Comparison of ENCODE assay signal across 2 cellular contexts in the genomic region with DNA sequence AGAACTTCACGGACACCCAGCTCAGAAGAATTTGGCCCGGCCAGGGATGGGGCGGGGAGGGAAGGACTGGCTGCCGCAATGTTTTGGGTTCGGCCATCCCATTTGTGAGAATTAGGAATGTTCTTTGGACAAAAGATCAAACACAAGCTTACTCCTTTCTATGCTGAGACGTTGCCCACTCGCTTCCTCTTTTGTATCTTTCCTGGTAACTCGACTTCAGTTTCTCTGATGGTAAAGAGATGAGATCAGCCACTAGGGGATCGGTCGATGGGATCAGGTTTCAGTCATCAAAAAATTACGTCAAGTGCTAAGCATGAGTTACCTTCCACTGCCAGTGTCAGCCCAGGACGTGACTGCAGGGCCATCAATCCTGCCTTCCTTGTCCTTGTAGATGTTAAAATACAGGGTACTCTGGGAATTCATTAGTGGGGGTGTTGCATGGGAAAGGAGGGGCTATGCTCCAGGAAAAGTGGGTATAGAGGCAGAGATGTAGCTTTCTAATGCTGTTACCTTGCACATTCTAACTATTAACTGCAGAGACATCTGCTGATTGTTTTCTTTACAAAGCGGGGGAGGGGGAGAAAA.
A peak's percentile ranks its signal among the peaks of the same experiment; 100 is the strongest.
TF ChIP-seq lines count a peak whose summit lies in the region.

No MANE protein-coding gene starts in this region.

TF ChIP-seq in K562, 482 proteins besides CTCF, POLR2A, EP300 and RAD21 (continued from another document and continues in another):
- peak; percentile 48 to 64 for TF ChIP-seq AFF1 (IDR thresholded peaks at IDR 0.05; ENCODE audit: low read depth in 1 of 2, partially characterized antibody in 2 of 2)
- no peak for TF ChIP-seq TSC22D4 (tag; IDR thresholded peaks at IDR 0.05)
- 0 out of 4 replicates have a peak, but pooled peaks of 1 of the 2 experiments have one; percentile 42 for TF ChIP-seq NRF1 (conservative IDR thresholded peaks at IDR 0.05 in 1 of 2, IDR thresholded peaks at IDR 0.05 in 1 of 2)
- peak; percentile 76 for TF ChIP-seq SMARCC2 (IDR thresholded peaks at IDR 0.05; ENCODE audit: low read depth)
- peak in 1 of 2 experiments; percentile 52; a peak in 2 of 4 replicates for TF ChIP-seq ZNF318 (IDR thresholded peaks at IDR 0.05; ENCODE audit: borderline replicate concordance in 1 of 2, low read depth in 1 of 2)
- TF ChIP-seq KDM4B (IDR thresholded peaks at IDR 0.05; ENCODE audit: borderline replicate concordance in 2 of 2, low read depth in 1 of 2), result no peak
- TF ChIP-seq TEAD4 (IDR thresholded peaks at IDR 0.05; ENCODE audit: low read length), result peak; percentile 59; the same call in 1 of the 2 replicates
- TF ChIP-seq TEAD4 (CRISPR knock-in tag; IDR thresholded peaks at IDR 0.05; ENCODE audit: borderline replicate concordance), result no peak

TF ChIP-seq in HepG2, 621 proteins besides CTCF, POLR2A, EP300 and RAD21 (continued from another document):
- TF ChIP-seq ZNF770 (CRISPR knock-in tag; IDR thresholded peaks at IDR 0.05) (no peak), MTF1 (CRISPR knock-in tag; IDR thresholded peaks at IDR 0.05) (no peak), SIX1 (CRISPR knock-in tag; IDR thresholded peaks at IDR 0.05; ENCODE audit: borderline replicate concordance) (peak; percentile 78; the same call in 1 of the 2 replicates)
